ENCODE assay signal across 1 cellular context in the genomic region with DNA sequence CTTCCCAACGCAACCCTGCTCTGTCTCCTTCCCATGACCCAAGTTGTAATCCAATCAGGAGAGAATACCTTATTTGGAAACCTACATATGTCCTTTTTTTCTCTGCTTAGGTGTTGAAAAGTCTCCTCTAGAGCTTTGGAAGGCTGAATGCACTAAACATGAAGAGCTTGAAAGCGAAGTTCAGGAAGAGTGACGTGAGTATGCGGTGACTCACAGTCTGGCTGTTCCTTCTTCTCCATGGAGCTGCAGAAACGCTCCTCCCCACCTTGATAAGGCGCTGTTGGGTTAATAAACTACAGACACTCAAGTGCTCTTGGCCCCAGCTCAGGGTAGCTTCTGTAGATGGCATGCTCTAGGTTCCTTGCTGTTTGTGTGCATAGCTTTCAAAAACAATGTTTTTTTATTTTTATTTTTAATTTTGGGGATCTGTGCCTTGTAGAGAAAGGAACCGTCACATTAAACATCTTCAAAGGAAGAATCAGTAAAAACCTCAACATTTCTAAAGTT.
TF ChIP-seq lines count a peak whose summit lies in the region.

No MANE protein-coding gene starts in this region.

TF ChIP-seq in K562, 482 proteins besides CTCF, POLR2A, EP300 and RAD21 (continued from another document and continues in another):
- TF ChIP-seq MYC (IDR thresholded peaks at IDR 0.05; ENCODE audit: low read depth, low read length) (0 out of 2 replicates have a peak, but pooled peaks have one; percentile 29), MYC (CRISPR knock-in tag; IDR thresholded peaks at IDR 0.05; ENCODE audit: borderline replicate concordance, low read depth) (no peak), TGIF2 (CRISPR knock-in tag; IDR thresholded peaks at IDR 0.05) (no peak), FOXJ3 (CRISPR knock-in tag; IDR thresholded peaks at IDR 0.05) (no peak), SOX6 (IDR thresholded peaks at IDR 0.05) (peak; percentile 33; the same call in 1 of the 2 replicates), ZNF121 (CRISPR knock-in tag; conservative IDR thresholded peaks at IDR 0.05) (no peak), SMARCA5 (IDR thresholded peaks at IDR 0.05) (no peak), ZNF57 (CRISPR knock-in tag; IDR thresholded peaks at IDR 0.05) (no peak), SPI1 (IDR thresholded peaks at IDR 0.05; ENCODE audit: borderline replicate concordance, low read depth, low read length) (peak; percentile 80), ELF1 (tag; IDR thresholded peaks at IDR 0.05) (peak; percentile 56), ZNF134 (CRISPR knock-in tag; conservative IDR thresholded peaks at IDR 0.05) (no peak), EGR1 (conservative IDR thresholded peaks at IDR 0.05) (no peak), PHF8 (IDR thresholded peaks at IDR 0.05; ENCODE audit: borderline replicate concordance, low read length) (peak; percentile 28; the same call in 1 of the 2 replicates), CCAR2 (IDR thresholded peaks at IDR 0.05; ENCODE audit: low read depth, low read length) (no peak), FOXJ2 (tag; IDR thresholded peaks at IDR 0.05) (0 out of 2 replicates have a peak, but pooled peaks have one; percentile 71), ELF4 (CRISPR knock-in tag; IDR thresholded peaks at IDR 0.05) (no peak), SMARCE1 (IDR thresholded peaks at IDR 0.05) (peak; percentile 86), HCFC1 (IDR thresholded peaks at IDR 0.05; ENCODE audit: low read depth, low read length) (0 out of 2 replicates have a peak, but pooled peaks have one; percentile 36), KDM5B (IDR thresholded peaks at IDR 0.05; ENCODE audit: insufficient replicate concordance, low read depth, low read length) (peak; percentile 35), ZNF589 (CRISPR knock-in tag; IDR thresholded peaks at IDR 0.05; ENCODE audit: low read depth) (no peak), RBM34 (IDR thresholded peaks at IDR 0.05; ENCODE audit: borderline replicate concordance, insufficient read depth, low read length) (no peak), ZNF311 (CRISPR knock-in tag; IDR thresholded peaks at IDR 0.05) (no peak), ILF3 (IDR thresholded peaks at IDR 0.05; ENCODE audit: borderline replicate concordance) (no peak), MBD2 (IDR thresholded peaks at IDR 0.05; ENCODE audit: borderline replicate concordance, low read depth) (no peak), STAG1 (CRISPR knock-in tag; IDR thresholded peaks at IDR 0.05; ENCODE audit: borderline replicate concordance) (no peak), SMARCA4 (IDR thresholded peaks at IDR 0.05) (peak; percentile 90), BHLHE40 (IDR thresholded peaks at IDR 0.05; ENCODE audit: low read length) (no peak), ZNF766 (CRISPR knock-in tag; conservative IDR thresholded peaks at IDR 0.05) (no peak; the same call in 1 of the 2 replicates), ZNF354B (CRISPR knock-in tag; IDR thresholded peaks at IDR 0.05) (no peak), ZEB2 (IDR thresholded peaks at IDR 0.05) (no peak), NRF1 (conservative IDR thresholded peaks at IDR 0.05 in 1 of 2, IDR thresholded peaks at IDR 0.05 in 1 of 2) (peak in 1 of 2 experiments; percentile 42; a peak in 1 of 4 replicates), ZNF79 (CRISPR knock-in tag; IDR thresholded peaks at IDR 0.05; ENCODE audit: low read depth) (no peak)
- TF ChIP-seq, protein P1, sequence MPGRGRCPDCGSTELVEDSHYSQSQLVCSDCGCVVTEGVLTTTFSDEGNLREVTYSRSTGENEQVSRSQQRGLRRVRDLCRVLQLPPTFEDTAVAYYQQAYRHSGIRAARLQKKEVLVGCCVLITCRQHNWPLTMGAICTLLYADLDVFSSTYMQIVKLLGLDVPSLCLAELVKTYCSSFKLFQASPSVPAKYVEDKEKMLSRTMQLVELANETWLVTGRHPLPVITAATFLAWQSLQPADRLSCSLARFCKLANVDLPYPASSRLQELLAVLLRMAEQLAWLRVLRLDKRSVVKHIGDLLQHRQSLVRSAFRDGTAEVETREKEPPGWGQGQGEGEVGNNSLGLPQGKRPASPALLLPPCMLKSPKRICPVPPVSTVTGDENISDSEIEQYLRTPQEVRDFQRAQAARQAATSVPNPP (IDR thresholded peaks at IDR 0.05; ENCODE audit: borderline replicate concordance, insufficient read depth, insufficient read length), result no peak
- TF ChIP-seq, protein P2, sequence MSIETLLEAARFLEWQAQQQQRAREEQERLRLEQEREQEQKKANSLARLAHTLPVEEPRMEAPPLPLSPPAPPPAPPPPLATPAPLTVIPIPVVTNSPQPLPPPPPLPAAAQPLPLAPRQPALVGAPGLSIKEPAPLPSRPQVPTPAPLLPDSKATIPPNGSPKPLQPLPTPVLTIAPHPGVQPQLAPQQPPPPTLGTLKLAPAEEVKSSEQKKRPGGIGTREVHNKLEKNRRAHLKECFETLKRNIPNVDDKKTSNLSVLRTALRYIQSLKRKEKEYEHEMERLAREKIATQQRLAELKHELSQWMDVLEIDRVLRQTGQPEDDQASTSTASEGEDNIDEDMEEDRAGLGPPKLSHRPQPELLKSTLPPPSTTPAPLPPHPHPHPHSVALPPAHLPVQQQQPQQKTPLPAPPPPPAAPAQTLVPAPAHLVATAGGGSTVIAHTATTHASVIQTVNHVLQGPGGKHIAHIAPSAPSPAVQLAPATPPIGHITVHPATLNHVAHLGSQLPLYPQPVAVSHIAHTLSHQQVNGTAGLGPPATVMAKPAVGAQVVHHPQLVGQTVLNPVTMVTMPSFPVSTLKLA (conservative IDR thresholded peaks at IDR 0.05), result no peak
- TF ChIP-seq, protein P3, sequence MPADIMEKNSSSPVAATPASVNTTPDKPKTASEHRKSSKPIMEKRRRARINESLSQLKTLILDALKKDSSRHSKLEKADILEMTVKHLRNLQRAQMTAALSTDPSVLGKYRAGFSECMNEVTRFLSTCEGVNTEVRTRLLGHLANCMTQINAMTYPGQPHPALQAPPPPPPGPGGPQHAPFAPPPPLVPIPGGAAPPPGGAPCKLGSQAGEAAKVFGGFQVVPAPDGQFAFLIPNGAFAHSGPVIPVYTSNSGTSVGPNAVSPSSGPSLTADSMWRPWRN (IDR thresholded peaks at IDR 0.05; ENCODE audit: low read depth), result no peak
- TF ChIP-seq, protein P4, sequence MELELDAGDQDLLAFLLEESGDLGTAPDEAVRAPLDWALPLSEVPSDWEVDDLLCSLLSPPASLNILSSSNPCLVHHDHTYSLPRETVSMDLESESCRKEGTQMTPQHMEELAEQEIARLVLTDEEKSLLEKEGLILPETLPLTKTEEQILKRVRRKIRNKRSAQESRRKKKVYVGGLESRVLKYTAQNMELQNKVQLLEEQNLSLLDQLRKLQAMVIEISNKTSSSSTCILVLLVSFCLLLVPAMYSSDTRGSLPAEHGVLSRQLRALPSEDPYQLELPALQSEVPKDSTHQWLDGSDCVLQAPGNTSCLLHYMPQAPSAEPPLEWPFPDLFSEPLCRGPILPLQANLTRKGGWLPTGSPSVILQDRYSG (tag; conservative IDR thresholded peaks at IDR 0.05; ENCODE audit: low read depth), result 0 out of 2 replicates have a peak, but pooled peaks have one; percentile 23
- TF ChIP-seq, protein P5, sequence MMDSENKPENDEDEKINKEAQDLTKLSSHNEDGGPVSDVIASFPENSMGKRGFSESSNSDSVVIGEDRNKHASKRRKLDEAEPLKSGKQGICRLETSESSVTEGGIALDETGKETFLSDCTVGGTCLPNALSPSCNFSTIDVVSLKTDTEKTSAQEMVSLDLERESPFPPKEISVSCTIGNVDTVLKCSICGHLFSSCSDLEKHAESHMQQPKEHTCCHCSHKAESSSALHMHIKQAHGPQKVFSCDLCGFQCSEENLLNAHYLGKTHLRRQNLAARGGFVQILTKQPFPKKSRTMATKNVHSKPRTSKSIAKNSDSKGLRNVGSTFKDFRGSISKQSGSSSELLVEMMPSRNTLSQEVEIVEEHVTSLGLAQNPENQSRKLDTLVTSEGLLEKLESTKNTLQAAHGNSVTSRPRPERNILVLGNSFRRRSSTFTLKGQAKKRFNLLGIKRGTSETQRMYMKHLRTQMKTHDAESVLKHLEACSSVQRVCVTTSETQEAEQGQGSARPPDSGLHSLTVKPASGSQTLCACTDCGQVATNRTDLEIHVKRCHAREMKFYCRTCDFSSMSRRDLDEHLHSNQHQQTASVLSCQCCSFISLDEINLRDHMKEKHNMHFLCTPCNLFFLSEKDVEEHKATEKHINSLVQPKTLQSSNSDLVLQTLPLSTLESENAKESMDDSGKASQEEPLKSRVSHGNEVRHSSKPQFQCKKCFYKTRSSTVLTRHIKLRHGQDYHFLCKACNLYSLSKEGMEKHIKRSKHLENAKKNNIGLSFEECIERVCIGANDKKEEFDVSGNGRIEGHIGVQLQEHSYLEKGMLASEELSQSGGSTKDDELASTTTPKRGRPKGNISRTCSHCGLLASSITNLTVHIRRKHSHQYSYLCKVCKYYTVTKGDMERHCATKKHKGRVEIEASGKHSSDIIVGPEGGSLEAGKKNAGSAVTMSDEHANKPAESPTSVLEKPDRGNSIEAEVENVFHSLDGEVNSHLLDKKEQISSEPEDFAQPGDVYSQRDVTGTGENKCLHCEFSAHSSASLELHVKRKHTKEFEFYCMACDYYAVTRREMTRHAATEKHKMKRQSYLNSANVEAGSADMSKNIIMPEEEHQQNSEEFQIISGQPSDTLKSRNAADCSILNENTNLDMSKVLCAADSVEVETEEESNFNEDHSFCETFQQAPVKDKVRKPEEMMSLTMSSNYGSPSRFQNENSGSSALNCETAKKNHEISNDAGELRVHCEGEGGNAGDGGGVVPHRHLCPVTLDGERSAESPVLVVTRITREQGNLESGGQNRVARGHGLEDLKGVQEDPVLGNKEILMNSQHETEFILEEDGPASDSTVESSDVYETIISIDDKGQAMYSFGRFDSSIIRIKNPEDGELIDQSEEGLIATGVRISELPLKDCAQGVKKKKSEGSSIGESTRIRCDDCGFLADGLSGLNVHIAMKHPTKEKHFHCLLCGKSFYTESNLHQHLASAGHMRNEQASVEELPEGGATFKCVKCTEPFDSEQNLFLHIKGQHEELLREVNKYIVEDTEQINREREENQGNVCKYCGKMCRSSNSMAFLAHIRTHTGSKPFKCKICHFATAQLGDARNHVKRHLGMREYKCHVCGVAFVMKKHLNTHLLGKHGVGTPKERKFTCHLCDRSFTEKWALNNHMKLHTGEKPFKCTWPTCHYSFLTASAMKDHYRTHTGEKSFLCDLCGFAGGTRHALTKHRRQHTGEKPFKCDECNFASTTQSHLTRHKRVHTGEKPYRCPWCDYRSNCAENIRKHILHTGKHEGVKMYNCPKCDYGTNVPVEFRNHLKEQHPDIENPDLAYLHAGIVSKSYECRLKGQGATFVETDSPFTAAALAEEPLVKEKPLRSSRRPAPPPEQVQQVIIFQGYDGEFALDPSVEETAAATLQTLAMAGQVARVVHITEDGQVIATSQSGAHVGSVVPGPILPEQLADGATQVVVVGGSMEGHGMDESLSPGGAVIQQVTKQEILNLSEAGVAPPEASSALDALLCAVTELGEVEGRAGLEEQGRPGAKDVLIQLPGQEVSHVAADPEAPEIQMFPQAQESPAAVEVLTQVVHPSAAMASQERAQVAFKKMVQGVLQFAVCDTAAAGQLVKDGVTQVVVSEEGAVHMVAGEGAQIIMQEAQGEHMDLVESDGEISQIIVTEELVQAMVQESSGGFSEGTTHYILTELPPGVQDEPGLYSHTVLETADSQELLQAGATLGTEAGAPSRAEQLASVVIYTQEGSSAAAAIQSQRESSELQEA (IDR thresholded peaks at IDR 0.05; ENCODE audit: low read depth), result no peak
- TF ChIP-seq, protein P6, sequence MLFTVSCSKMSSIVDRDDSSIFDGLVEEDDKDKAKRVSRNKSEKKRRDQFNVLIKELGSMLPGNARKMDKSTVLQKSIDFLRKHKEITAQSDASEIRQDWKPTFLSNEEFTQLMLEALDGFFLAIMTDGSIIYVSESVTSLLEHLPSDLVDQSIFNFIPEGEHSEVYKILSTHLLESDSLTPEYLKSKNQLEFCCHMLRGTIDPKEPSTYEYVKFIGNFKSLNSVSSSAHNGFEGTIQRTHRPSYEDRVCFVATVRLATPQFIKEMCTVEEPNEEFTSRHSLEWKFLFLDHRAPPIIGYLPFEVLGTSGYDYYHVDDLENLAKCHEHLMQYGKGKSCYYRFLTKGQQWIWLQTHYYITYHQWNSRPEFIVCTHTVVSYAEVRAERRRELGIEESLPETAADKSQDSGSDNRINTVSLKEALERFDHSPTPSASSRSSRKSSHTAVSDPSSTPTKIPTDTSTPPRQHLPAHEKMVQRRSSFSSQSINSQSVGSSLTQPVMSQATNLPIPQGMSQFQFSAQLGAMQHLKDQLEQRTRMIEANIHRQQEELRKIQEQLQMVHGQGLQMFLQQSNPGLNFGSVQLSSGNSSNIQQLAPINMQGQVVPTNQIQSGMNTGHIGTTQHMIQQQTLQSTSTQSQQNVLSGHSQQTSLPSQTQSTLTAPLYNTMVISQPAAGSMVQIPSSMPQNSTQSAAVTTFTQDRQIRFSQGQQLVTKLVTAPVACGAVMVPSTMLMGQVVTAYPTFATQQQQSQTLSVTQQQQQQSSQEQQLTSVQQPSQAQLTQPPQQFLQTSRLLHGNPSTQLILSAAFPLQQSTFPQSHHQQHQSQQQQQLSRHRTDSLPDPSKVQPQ (CRISPR knock-in tag; IDR thresholded peaks at IDR 0.05; ENCODE audit: borderline replicate concordance), result no peak
- TF ChIP-seq, protein P7, sequence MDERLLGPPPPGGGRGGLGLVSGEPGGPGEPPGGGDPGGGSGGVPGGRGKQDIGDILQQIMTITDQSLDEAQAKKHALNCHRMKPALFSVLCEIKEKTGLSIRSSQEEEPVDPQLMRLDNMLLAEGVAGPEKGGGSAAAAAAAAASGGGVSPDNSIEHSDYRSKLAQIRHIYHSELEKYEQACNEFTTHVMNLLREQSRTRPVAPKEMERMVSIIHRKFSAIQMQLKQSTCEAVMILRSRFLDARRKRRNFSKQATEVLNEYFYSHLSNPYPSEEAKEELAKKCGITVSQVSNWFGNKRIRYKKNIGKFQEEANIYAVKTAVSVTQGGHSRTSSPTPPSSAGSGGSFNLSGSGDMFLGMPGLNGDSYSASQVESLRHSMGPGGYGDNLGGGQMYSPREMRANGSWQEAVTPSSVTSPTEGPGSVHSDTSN (CRISPR knock-in tag; IDR thresholded peaks at IDR 0.05; ENCODE audit: low read depth), result no peak
- TF ChIP-seq, protein P7 (tag; conservative IDR thresholded peaks at IDR 0.05; ENCODE audit: low read depth), result peak; percentile 77
